13 cellular contexts compared by ENCODE assay signal in the genomic region with DNA sequence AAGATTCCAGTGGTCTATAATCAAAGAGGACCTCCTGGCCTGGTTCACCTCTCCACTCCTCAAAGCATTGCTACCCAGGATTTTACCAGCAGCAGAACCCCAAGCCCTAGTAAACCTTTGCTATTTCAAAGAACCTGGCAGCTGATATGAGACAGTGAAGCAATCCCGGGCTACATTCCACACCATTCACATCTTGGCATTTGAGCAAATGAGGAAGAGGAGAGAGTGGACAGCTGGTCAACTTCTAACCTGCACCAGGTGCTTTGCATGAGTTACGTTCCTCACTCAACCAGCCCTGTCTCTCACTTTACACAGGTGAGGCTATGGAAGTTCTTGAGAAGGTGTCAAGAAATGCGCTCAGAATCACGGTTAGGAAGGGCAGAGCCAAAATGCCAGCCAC. TPM values are rescaled to one million over a fixed set of nuclear protein-coding genes. Genes with fewer than 3 reads are reported as not detected.
DNase-seq lines count a peak whose midpoint lies in the region; ATAC-seq and TF ChIP-seq lines count a peak whose summit lies in the region.
"Had no signal": no experiment of that assay in that cellular context is flagged by ENCODE, and none has a peak within 500 bp of the region (broad histone marks: within the 10 kb centered on the region; RNA-seq: fewer than 3 reads in every experiment).

No MANE protein-coding gene starts in this region.

- peak overlapping the region; percentile 78 for H3K4me3 Mint-ChIP-seq in WTC11
- peak overlapping the region; percentile 60 for H3K4me3 Mint-ChIP-seq in stimulated activated effector memory CD8-positive, alpha-beta T cell treated with anti-CD3 and anti-CD28 coated beads, Interleukin-12 subunit alpha, Interleukin-12 subunit beta, amount 100 ng/mL, for 72 hours
- no peak overlapping the region for H3K4me3 Mint-ChIP-seq in stimulated activated memory B cell treated with anti-CD40 and anti-IgM and Interleukin-4, amounts not matched to agents 10 μg/mL and 1 μg/mL and 100 μg/mL, for 72 hours

- POLR2A ChIA-PET in WTC11 (lab: Charles Lee) = no interaction called here

- peaks cover 7% of the 10 kb centered on the region for H3K9me3 Mint-ChIP-seq in WTC11
- no peaks in the 10 kb centered on the region for H3K9me3 Mint-ChIP-seq in stimulated activated effector memory CD8-positive, alpha-beta T cell treated with anti-CD3 and anti-CD28 coated beads, Interleukin-12 subunit alpha, Interleukin-12 subunit beta, amount 100 ng/mL, for 72 hours
- no peaks in the 10 kb centered on the region for H3K9me3 Mint-ChIP-seq in stimulated activated memory B cell treated with anti-CD40 and anti-IgM and Interleukin-4, amounts not matched to agents 10 μg/mL and 1 μg/mL and 100 μg/mL, for 72 hours
- H3K9me3 Mint-ChIP-seq: central memory CD8-positive, alpha-beta T cell had no signal

- H3K27me3 Mint-ChIP-seq in WTC11 (ENCODE audit: low read depth) = peaks cover 54% of the 10 kb centered on the region
- peaks cover 90% of the 10 kb centered on the region for H3K27me3 Mint-ChIP-seq in stimulated activated memory B cell treated with anti-CD40 and anti-IgM and Interleukin-4, amounts not matched to agents 10 μg/mL and 1 μg/mL and 100 μg/mL, for 72 hours

- TF ChIP-seq CTCF in WTC11 (IDR thresholded peaks at IDR 0.05) = no peak

- no peak for ATAC-seq in WTC11
- peak; percentile 85 for ATAC-seq in left lobe of liver
- ATAC-seq in stimulated activated effector memory CD8-positive, alpha-beta T cell treated with anti-CD3 and anti-CD28 coated beads, Interleukin-12 subunit alpha, Interleukin-12 subunit beta, amount 100 ng/mL, for 72 hours = no peak
- no peak for ATAC-seq in stimulated activated memory B cell treated with anti-CD40 and anti-IgM and Interleukin-4, amounts not matched to agents 10 μg/mL and 1 μg/mL and 100 μg/mL, for 72 hours

- CTCF ChIA-PET in WTC11 (lab: Charles Lee) = interaction anchor here (2.4 kb wide), 1 partner anchor 82 kb away, joined by 6 read pairs; no protein-coding TSS in a partner anchor

- H3K36me3 Mint-ChIP-seq in WTC11 = no peaks in the 10 kb centered on the region
- no peaks in the 10 kb centered on the region for H3K36me3 Mint-ChIP-seq in stimulated activated effector memory CD8-positive, alpha-beta T cell treated with anti-CD3 and anti-CD28 coated beads, Interleukin-12 subunit alpha, Interleukin-12 subunit beta, amount 100 ng/mL, for 72 hours
- no peaks in the 10 kb centered on the region for H3K36me3 Mint-ChIP-seq in stimulated activated memory B cell treated with anti-CD40 and anti-IgM and Interleukin-4, amounts not matched to agents 10 μg/mL and 1 μg/mL and 100 μg/mL, for 72 hours

- H3K4me1 Mint-ChIP-seq in WTC11 = peaks cover 9% of the 10 kb centered on the region
- H3K4me1 Mint-ChIP-seq in stimulated activated effector memory CD8-positive, alpha-beta T cell treated with anti-CD3 and anti-CD28 coated beads, Interleukin-12 subunit alpha, Interleukin-12 subunit beta, amount 100 ng/mL, for 72 hours = peaks cover 7% of the 10 kb centered on the region
- peaks cover 11% of the 10 kb centered on the region for H3K4me1 Mint-ChIP-seq in stimulated activated memory B cell treated with anti-CD40 and anti-IgM and Interleukin-4, amounts not matched to agents 10 μg/mL and 1 μg/mL and 100 μg/mL, for 72 hours
- H3K4me1 Mint-ChIP-seq: central memory CD8-positive, alpha-beta T cell had no signal

- H3K27ac Mint-ChIP-seq in WTC11 = no peak overlapping the region
- no peak overlapping the region for H3K27ac Mint-ChIP-seq in stimulated activated effector memory CD8-positive, alpha-beta T cell treated with anti-CD3 and anti-CD28 coated beads, Interleukin-12 subunit alpha, Interleukin-12 subunit beta, amount 100 ng/mL, for 72 hours
- H3K27ac Mint-ChIP-seq in stimulated activated memory B cell treated with anti-CD40 and anti-IgM and Interleukin-4, amounts not matched to agents 10 μg/mL and 1 μg/mL and 100 μg/mL, for 72 hours = no peak overlapping the region

- DNase-seq in NCI-H146 (lab: John Stamatoyannopoulos, UW) (peak; percentile 30), NCI-H146 treated with DMSO at 0.1 percent for 48 hours (lab: John Stamatoyannopoulos, UW; ENCODE audit: unreplicated experiment) (no peak), WTC11 (ENCODE audit: low spot score) (no peak), left lobe of liver (ENCODE audit: low spot score) (no peak), HCEC 1CT (no peak), anterior cingulate cortex (lab: John Stamatoyannopoulos, UW) (no peak)
- DNase-seq in stimulated activated effector memory CD8-positive, alpha-beta T cell treated with anti-CD3 and anti-CD28 coated beads, Interleukin-12 subunit alpha, Interleukin-12 subunit beta, amount 100 ng/mL, for 72 hours (ENCODE audit: low spot score in 2 of 2) = no peak
- DNase-seq: 8988T; Calu3; stimulated activated CD4-positive, alpha-beta T cell treated with anti-CD3 and anti-CD28 coated beads, Interleukin-1b, Interleukin-23, amount 100 ng/mL, for 48 hours; stimulated activated naive CD8-positive, alpha-beta T cell treated with anti-CD3 and anti-CD28 coated beads, Interleukin-15, Interleukin-2, amounts not matched to agents 100 U/mL and 50 U/mL, for 24 hours had no signal

TF ChIP-seq in WTC11, 78 proteins besides CTCF, POLR2A, EP300 and RAD21:
- TF ChIP-seq ESRRA (CRISPR knock-in tag; IDR thresholded peaks at IDR 0.05; ENCODE audit: borderline replicate concordance) = no peak
- no peak for TF ChIP-seq ZNF121 (CRISPR knock-in tag; IDR thresholded peaks at IDR 0.05)
- no peak for TF ChIP-seq ZNF263 (CRISPR knock-in tag; IDR thresholded peaks at IDR 0.05; ENCODE audit: low read depth)
- TF ChIP-seq ZNF232 (CRISPR knock-in tag; IDR thresholded peaks at IDR 0.05) = no peak
- no peak for TF ChIP-seq SMAD3 (CRISPR knock-in tag; IDR thresholded peaks at IDR 0.05; ENCODE audit: borderline replicate concordance)
- TF ChIP-seq, protein P1, sequence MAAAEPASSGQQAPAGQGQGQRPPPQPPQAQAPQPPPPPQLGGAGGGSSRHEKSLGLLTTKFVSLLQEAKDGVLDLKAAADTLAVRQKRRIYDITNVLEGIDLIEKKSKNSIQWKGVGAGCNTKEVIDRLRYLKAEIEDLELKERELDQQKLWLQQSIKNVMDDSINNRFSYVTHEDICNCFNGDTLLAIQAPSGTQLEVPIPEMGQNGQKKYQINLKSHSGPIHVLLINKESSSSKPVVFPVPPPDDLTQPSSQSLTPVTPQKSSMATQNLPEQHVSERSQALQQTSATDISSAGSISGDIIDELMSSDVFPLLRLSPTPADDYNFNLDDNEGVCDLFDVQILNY (CRISPR knock-in tag; IDR thresholded peaks at IDR 0.05) = no peak
- no peak for TF ChIP-seq TCF7 (CRISPR knock-in tag; IDR thresholded peaks at IDR 0.05; ENCODE audit: low read depth)

RNA-seq across cellular contexts. Expression of a gene that starts 1.1 kb away (rescaled TPM):
- total RNA-seq in WTC11 (2021) (2.1 to 3.5 TPM (median 2.7 TPM) in 3 replicates), left lobe of liver (5.3 TPM)
- total RNA-seq: Calu3 had no signal
